Comparison of ENCODE assay signal across 10 cellular contexts in the genomic region with DNA sequence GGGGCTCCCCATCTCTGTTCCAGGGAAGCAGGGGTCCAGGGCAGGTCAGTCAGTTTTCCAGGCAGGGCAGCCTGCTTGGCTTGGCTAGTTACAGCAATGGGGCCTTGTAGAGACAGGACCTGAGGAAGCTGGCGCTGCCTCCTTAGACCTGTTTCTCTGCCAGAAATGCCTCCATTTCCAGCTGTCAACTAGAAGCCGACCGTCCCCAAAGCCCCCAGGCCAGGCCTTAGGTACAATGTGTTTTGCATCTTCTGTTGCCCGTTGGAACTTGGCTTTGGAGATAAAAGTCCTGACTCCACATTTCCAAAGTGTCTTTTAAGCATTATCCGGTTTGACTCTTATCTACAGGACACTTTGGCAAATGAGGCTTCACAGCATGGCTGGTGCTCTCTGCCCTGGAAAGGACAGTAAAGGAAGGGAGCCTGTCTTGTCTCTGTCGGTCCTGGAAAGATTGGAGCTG. TPM values are rescaled to one million over a fixed set of nuclear protein-coding genes. Genes with fewer than 3 reads are reported as not detected.
DNase-seq lines count a peak whose midpoint lies in the region; ATAC-seq and TF ChIP-seq lines count a peak whose summit lies in the region.
"Had no signal": no experiment of that assay in that cellular context is flagged by ENCODE, and none has a peak within 500 bp of the region (broad histone marks: within the 10 kb centered on the region; RNA-seq: fewer than 3 reads in every experiment).

No MANE protein-coding gene starts in this region.

- H3K79me1 ChIP-seq in trophoblast cell (ENCODE audit: low read length), result peaks cover 63% of the 10 kb centered on the region

- peak overlapping the region; percentile 15 for H2BK5ac ChIP-seq in trophoblast cell (ENCODE audit: low read depth, low read length, poor library complexity)

- CTCF ChIA-PET in Caco-2 (lab: Charles Lee), result interaction anchor here (1.4 kb wide), 1 partner anchor 7 kb away, joined by 3 read pairs; no protein-coding TSS in a partner anchor
- CTCF ChIA-PET in RWPE1 (lab: Yijun Ruan, JAX), result interaction anchor here (0.5 to 1.2 kb wide), 3 partner anchors 130 to 717 kb away, joined by 4 to 5 read pairs (median 4); no protein-coding TSS in a partner anchor
- CTCF ChIA-PET in activated CD8-positive, alpha-beta memory T cell treated with anti-CD3 and anti-CD28 coated beads, Interleukin-2, amount 10 ng/mL, durations not matched to agents 7 days and 5 days (lab: Charles Lee), result interaction anchor here (0.9 to 1.3 kb wide), 2 partner anchors 8 to 130 kb away, joined by 3 read pairs; no protein-coding TSS in a partner anchor

- H3K27ac Mint-ChIP-seq in Caco-2 (ENCODE audit: unreplicated experiment), result peak overlapping the region; percentile 70
- H3K27ac Mint-ChIP-seq in activated CD8-positive, alpha-beta memory T cell treated with anti-CD3 and anti-CD28 coated beads, Interleukin-2, amount 10 ng/mL, durations not matched to agents 7 days and 5 days, result no peak overlapping the region

- H3K36me3 Mint-ChIP-seq in Caco-2 (ENCODE audit: insufficient read depth, unreplicated experiment), result no peaks in the 10 kb centered on the region
- H3K36me3 Mint-ChIP-seq in activated CD8-positive, alpha-beta memory T cell treated with anti-CD3 and anti-CD28 coated beads, Interleukin-2, amount 10 ng/mL, durations not matched to agents 7 days and 5 days, result no peaks in the 10 kb centered on the region

- H3K27me3 ChIP-seq in Caco-2 (replicated peaks; ENCODE audit: control insufficient read depth, insufficient read depth, low read length), result no peaks in the 10 kb centered on the region
- no peaks in the 10 kb centered on the region for H3K27me3 ChIP-seq in esophagus muscularis mucosa
- H3K27me3 ChIP-seq in trophoblast cell (ENCODE audit: insufficient read depth, low read length), result no peaks in the 10 kb centered on the region

- peaks cover 7% of the 10 kb centered on the region for H3K79me2 ChIP-seq in trophoblast cell (ENCODE audit: control insufficient read depth, insufficient read depth, low read length, poor library complexity)

- TF ChIP-seq CTCF in Caco-2 (IDR thresholded peaks at IDR 0.05; ENCODE audit: insufficient read depth in 1 of 2, low read depth in 1 of 2, low read length in 1 of 2, severe bottlenecking in 1 of 2, unreplicated experiment in 1 of 2), result no peak
- TF ChIP-seq CTCF in RWPE1 (conservative IDR thresholded peaks at IDR 0.05; ENCODE audit: low read depth), result no peak
- TF ChIP-seq CTCF in esophagus muscularis mucosa (IDR thresholded peaks at IDR 0.05), result no peak

- H3K27ac ChIP-seq in RWPE1 (peak overlapping the region; percentile 100), esophagus muscularis mucosa (replicated peaks in 1 of 4) (peak overlapping the region; percentile 83 to 89 (median 86)), trophoblast cell (ENCODE audit: low read depth, low read length) (no peak overlapping the region)

- no peak overlapping the region for H3K9ac ChIP-seq in trophoblast cell (ENCODE audit: low read length)

- no peak overlapping the region for H3K4ac ChIP-seq in trophoblast cell (ENCODE audit: low read depth, low read length)

- no peak overlapping the region for H4K8ac ChIP-seq in trophoblast cell (ENCODE audit: low read depth, low read length)

- TF ChIP-seq EP300 in esophagus muscularis mucosa (IDR thresholded peaks at IDR 0.05), result no peak

- no TSS peak for BruUV-seq in Caco-2 (replicated peaks; lab: Mats Ljungman, UMichigan)

- H3K4me2 ChIP-seq in trophoblast cell (ENCODE audit: low read length), result no peak overlapping the region

- peak overlapping the region; percentile 42 for H2AK5ac ChIP-seq in trophoblast cell (ENCODE audit: low read length)

- H2BK12ac ChIP-seq in trophoblast cell (ENCODE audit: low read length), result peak overlapping the region; percentile 86

- intact Hi-C loops in Caco-2 (cut with micrococcal nuclease; ENCODE audit: unreplicated experiment) (no loop called here), esophagus muscularis mucosa (cut with DNase I) (no loop called here)

- peak overlapping the region; percentile 92 for H2BK120ac ChIP-seq in trophoblast cell (ENCODE audit: insufficient read depth, low read length, poor library complexity)

- DNase-seq in Caco-2 (no peak), RWPE1 (ENCODE audit: low spot score) (no peak), esophagus muscularis mucosa (ENCODE audit: extremely low spot score) (no peak), trophoblast cell (peak; percentile 80 to 93), NCI-H1930 (lab: John Stamatoyannopoulos, UW) (no peak), COR-L47 (lab: John Stamatoyannopoulos, UW) (no peak)
- no peak for DNase-seq in activated CD8-positive, alpha-beta memory T cell treated with anti-CD3 and anti-CD28 coated beads, Interleukin-2, amount 10 ng/mL, durations not matched to agents 7 days and 5 days
- DNase-seq: NCI-H510A treated with DMSO at 0.1 percent for 48 hours, SHP77 treated with DMSO at 0.1 percent for 48 hours had no signal

- no peak overlapping the region for H3K23ac ChIP-seq in trophoblast cell (ENCODE audit: low read length)

- H3K36me3 ChIP-seq in Caco-2 (ENCODE audit: control insufficient read depth, insufficient read depth, low read length), result no peaks in the 10 kb centered on the region
- H3K36me3 ChIP-seq in esophagus muscularis mucosa, result no peaks in the 10 kb centered on the region
- H3K36me3 ChIP-seq in trophoblast cell (ENCODE audit: control insufficient read depth in 1 of 2, insufficient read depth in 2 of 2, low read length in 2 of 2), result no peaks in the 10 kb centered on the region

- no peak overlapping the region for H2AFZ ChIP-seq in trophoblast cell (ENCODE audit: insufficient read depth, low read length, poor library complexity)

- no peak overlapping the region for H3K4me3 Mint-ChIP-seq in Caco-2 (ENCODE audit: unreplicated experiment)
- H3K4me3 Mint-ChIP-seq in activated CD8-positive, alpha-beta memory T cell treated with anti-CD3 and anti-CD28 coated beads, Interleukin-2, amount 10 ng/mL, durations not matched to agents 7 days and 5 days, result no peak overlapping the region

- H3K4me1 Mint-ChIP-seq in Caco-2 (ENCODE audit: low read depth, unreplicated experiment), result peaks cover 10% of the 10 kb centered on the region
- H3K4me1 Mint-ChIP-seq in activated CD8-positive, alpha-beta memory T cell treated with anti-CD3 and anti-CD28 coated beads, Interleukin-2, amount 10 ng/mL, durations not matched to agents 7 days and 5 days, result peaks cover 8% of the 10 kb centered on the region

- peak overlapping the region; percentile 31 for H3K14ac ChIP-seq in trophoblast cell (ENCODE audit: low read length)

- H3K27me3 Mint-ChIP-seq in Caco-2 (ENCODE audit: insufficient read depth, unreplicated experiment), result no peaks in the 10 kb centered on the region
- peaks cover 7% of the 10 kb centered on the region for H3K27me3 Mint-ChIP-seq in activated CD8-positive, alpha-beta memory T cell treated with anti-CD3 and anti-CD28 coated beads, Interleukin-2, amount 10 ng/mL, durations not matched to agents 7 days and 5 days

- no peak for TF ChIP-seq POLR2A in esophagus muscularis mucosa (IDR thresholded peaks at IDR 0.05; ENCODE audit: low read depth)

- H3K9me3 ChIP-seq in Caco-2 (no peaks in the 10 kb centered on the region), esophagus muscularis mucosa (no peaks in the 10 kb centered on the region), trophoblast cell (ENCODE audit: insufficient read depth, low read depth, low read length) (no peaks in the 10 kb centered on the region)

- H3K18ac ChIP-seq in trophoblast cell (ENCODE audit: low read length), result no peak overlapping the region

- H3K9me3 Mint-ChIP-seq in Caco-2 (ENCODE audit: unreplicated experiment), result no peaks in the 10 kb centered on the region
- no peaks in the 10 kb centered on the region for H3K9me3 Mint-ChIP-seq in activated CD8-positive, alpha-beta memory T cell treated with anti-CD3 and anti-CD28 coated beads, Interleukin-2, amount 10 ng/mL, durations not matched to agents 7 days and 5 days (ENCODE audit: low read depth)

- POLR2A ChIA-PET in Caco-2 (lab: Charles Lee), result interaction anchor here (0.6 kb wide), 1 partner anchor 98 kb away, joined by 5 read pairs; no protein-coding TSS in a partner anchor
- POLR2A ChIA-PET in RWPE1 (lab: Yijun Ruan, JAX; ENCODE audit: low non-redundant PET), result interaction anchor here (1.2 kb wide), 1 partner anchor 84 kb away, joined by 6 read pairs; the partner anchor contains the start of gene KRT7

- H3K4me1 ChIP-seq in Caco-2, result peaks cover 49% of the 10 kb centered on the region
- H3K4me1 ChIP-seq in esophagus muscularis mucosa, result peaks cover 45 to 72% (median 60%) of the 10 kb centered on the region in 4 donors
- H3K4me1 ChIP-seq in trophoblast cell (ENCODE audit: control insufficient read depth in 1 of 2, insufficient read depth in 2 of 2, low read length in 2 of 2), result peaks cover 38 to 62% of the 10 kb centered on the region in 2 experiments

- H4K12ac ChIP-seq in trophoblast cell (ENCODE audit: low read depth, low read length), result no peak overlapping the region

- H4K91ac ChIP-seq in trophoblast cell (ENCODE audit: low read depth, low read length), result peak overlapping the region; percentile 97

- ATAC-seq in activated CD8-positive, alpha-beta memory T cell treated with anti-CD3 and anti-CD28 coated beads, Interleukin-2, amount 10 ng/mL, durations not matched to agents 7 days and 5 days, result no peak
- no peak for ATAC-seq in GM21447 (IDR thresholded peaks at IDR 0.05; ENCODE audit: unreplicated experiment)

- no peak overlapping the region for H3K4me3 ChIP-seq in Caco-2 (ENCODE audit: low read depth, low read length)
- H3K4me3 ChIP-seq in esophagus muscularis mucosa, result no peak overlapping the region
- H3K4me3 ChIP-seq in trophoblast cell (ENCODE audit: low read depth, low read length), result no peak overlapping the region

- WGBS in esophagus muscularis mucosa, result 85% methylated on average over 6 of the region's 6 CpGs
- no CpG with 5 or more reads among the region's 6 CpGs for WGBS in trophoblast cell (ENCODE audit: extremely low coverage, insufficient coverage, insufficient read length)

RNA-seq across cellular contexts. Expression of gene KRT80, which starts 42.6 kb away (rescaled TPM):
- 0.26 and 0.29 TPM in 2 replicates for total RNA-seq in Caco-2 (2022)
- total RNA-seq in esophagus muscularis mucosa, result under 1 TPM in 1 of 4 donors, not detected in 3; 0.11 TPM
- polyA plus RNA-seq in trophoblast cell (2013), result 26.3 and 28.8 TPM in 2 replicates
- total RNA-seq in activated CD8-positive, alpha-beta memory T cell treated with anti-CD3 and anti-CD28 coated beads, Interleukin-2, amount 10 ng/mL, durations not matched to agents 7 days and 5 days, result not detected

Comparison
In these comparisons a context has a peak if more than half of its experiments do, and no peak if none do; other contexts are left out.
1. DNase-seq: peak in trophoblast cell (2 of 2); none in Caco-2 (0 of 2), RWPE1 (single experiment), esophagus muscularis mucosa (single experiment), activated CD8-positive, alpha-beta memory T cell treated with anti-CD3 and anti-CD28 coated beads, Interleukin-2, amount 10 ng/mL, durations not matched to agents 7 days and 5 days (single experiment), NCI-H1930 (0 of 2) and COR-L47 (single experiment).